ENCODE assay signal across 8 cellular contexts in genomic region chr1:15408890-15409399, GRCh38. TPM values are rescaled to one million over a fixed set of nuclear protein-coding genes. Genes with fewer than 3 reads are reported as not detected.
DNase-seq lines count a peak whose midpoint lies in the region; ATAC-seq and TF ChIP-seq lines count a peak whose summit lies in the region.

No MANE protein-coding gene starts in this region.

- BruUV-seq in A673 (replicated peaks; lab: Mats Ljungman, UMichigan), result no TSS peak

- H3K27ac ChIP-seq in A673 (ENCODE audit: low read depth, low read length, poor library complexity, severe bottlenecking), result peak overlapping the region; percentile 78
- H3K27ac ChIP-seq in HL-60 (replicated peaks), result peak overlapping the region; percentile 62
- peak overlapping the region; percentile 82 to 85 for H3K27ac ChIP-seq in breast epithelium
- H3K27ac ChIP-seq in mucosa of rectum (ENCODE audit: low read depth in 2 of 2, low read length in 2 of 2), result peak overlapping the region; percentile 25 to 32

- H3K9ac ChIP-seq in mucosa of rectum (ENCODE audit: low read depth in 1 of 2, low read length in 2 of 2), result peak overlapping the region; percentile 24 to 89

- H3K9me3 ChIP-seq in A673 (ENCODE audit: low read depth, low read length, poor library complexity, severe bottlenecking), result no peaks in the 10 kb centered on the region
- no peaks in the 10 kb centered on the region for H3K9me3 ChIP-seq in breast epithelium
- H3K9me3 ChIP-seq in mucosa of rectum (ENCODE audit: control insufficient read depth in 2 of 2, low read length in 2 of 2), result no peaks in the 10 kb centered on the region

- TF ChIP-seq POLR2A in breast epithelium (IDR thresholded peaks at IDR 0.05), result no peak

- DNase-seq in A673 (ENCODE audit: low spot score), result no peak
- no peak for DNase-seq in HL-60 (ENCODE audit: low read depth in 1 of 2, low spot score in 1 of 2)
- no peak for DNase-seq in breast epithelium (ENCODE audit: low spot score in 2 of 2)
- DNase-seq in AML-193 (lab: John Stamatoyannopoulos, UW), result no peak
- DNase-seq in NCI-H2029 (lab: John Stamatoyannopoulos, UW), result no peak

- ATAC-seq in HG02798 (IDR thresholded peaks at IDR 0.05; ENCODE audit: poor library complexity, unreplicated experiment) (no peak), HG03159 (IDR thresholded peaks at IDR 0.05; ENCODE audit: unreplicated experiment) (no peak)

- TF ChIP-seq CTCF in A673 (conservative IDR thresholded peaks at IDR 0.05; ENCODE audit: low read depth, low read length) (no peak), HL-60 (IDR thresholded peaks at IDR 0.05; ENCODE audit: insufficient read depth, low read length) (no peak), breast epithelium (IDR thresholded peaks at IDR 0.05) (no peak)

- H3K4me1 ChIP-seq in A673 (ENCODE audit: insufficient read depth, low read length, poor library complexity, severe bottlenecking), result peaks cover 13% of the 10 kb centered on the region
- H3K4me1 ChIP-seq in breast epithelium, result peaks cover 0 to 4% of the 10 kb centered on the region in 2 donors
- H3K4me1 ChIP-seq in mucosa of rectum (ENCODE audit: control insufficient read depth in 2 of 2, insufficient read depth in 2 of 2, low read length in 2 of 2), result peaks cover 30 to 32% of the 10 kb centered on the region in 2 donors

- intact Hi-C loops in A673 (cut with micrococcal nuclease; ENCODE audit: unreplicated experiment) (no loop called here), breast epithelium (cut with DNase I; ENCODE audit: low total_unique reads) (no loop called here)

- H3K36me3 ChIP-seq in A673 (ENCODE audit: insufficient read depth, low read length, poor library complexity, severe bottlenecking), result no peaks in the 10 kb centered on the region
- no peaks in the 10 kb centered on the region for H3K36me3 ChIP-seq in breast epithelium
- peaks cover 0 to 2% of the 10 kb centered on the region in 2 donors for H3K36me3 ChIP-seq in mucosa of rectum (ENCODE audit: control insufficient read depth in 2 of 2, insufficient read depth in 2 of 2, low read length in 2 of 2)

- H3K27me3 ChIP-seq in A673 (replicated peaks; ENCODE audit: insufficient read depth, low read depth, low read length, poor library complexity), result no peaks in the 10 kb centered on the region
- peaks cover 2% of the 10 kb centered on the region for H3K27me3 ChIP-seq in HL-60 (ENCODE audit: insufficient read depth, poor library complexity, severe bottlenecking)
- no peaks in the 10 kb centered on the region for H3K27me3 ChIP-seq in breast epithelium
- H3K27me3 ChIP-seq in mucosa of rectum (ENCODE audit: control insufficient read depth in 2 of 2, insufficient read depth in 2 of 2, low read length in 2 of 2), result no peaks in the 10 kb centered on the region

- CTCF ChIA-PET in A673 (lab: Charles Lee), result no interaction called here

- H3K4me3 ChIP-seq in A673 (ENCODE audit: low read depth, low read length, poor library complexity, severe bottlenecking) (peak overlapping the region; percentile 96), HL-60 (replicated peaks; ENCODE audit: insufficient read depth, low read length) (peak overlapping the region; percentile 89), breast epithelium (peak overlapping the region; percentile 71 to 96 (median 88)), mucosa of rectum (ENCODE audit: low read length in 2 of 2) (peak overlapping the region; percentile 83 to 94)

- POLR2A ChIA-PET in A673 (lab: Charles Lee; ENCODE audit: low non-redundant PET), result no interaction called here

RNA-seq across cellular contexts. Expression of gene EFHD2, which starts 0.7 kb away (rescaled TPM):
- 30.6 and 32.5 TPM in 2 replicates for total RNA-seq in A673 (2021)
- 10 to 100 TPM; 24.9 to 43.9 (median 32.8) TPM for total RNA-seq in breast epithelium

RNA-seq across cellular contexts. Expression of gene CTRC, which starts 29.3 kb away (rescaled TPM):
- total RNA-seq in A673 (2021) (0.52 and 0.95 TPM in 2 replicates), breast epithelium (under 1 TPM in 1 of 3 donors, not detected in 2; 0.16 TPM)

RNA-seq across cellular contexts. Expression of gene CELA2A, which starts 47.6 kb away (rescaled TPM):
- not detected in 2 replicates for total RNA-seq in A673 (2021)
- not detected for total RNA-seq in breast epithelium

Comparison
In these comparisons a context has a peak if more than half of its experiments do, and no peak if none do; other contexts are left out.
1. H3K27ac ChIP-seq: peak in every context shown above with its lines; median percentile 84 in breast epithelium; 78 in A673; 62 in HL-60; 28 in mucosa of rectum.